ENCODE assay signal across 26 cellular contexts in genomic region chr6:31187780-31188194, GRCh38. TPM values are rescaled to one million over a fixed set of nuclear protein-coding genes. Genes with fewer than 3 reads are reported as not detected.
DNase-seq lines count a peak whose midpoint lies in the region; ATAC-seq, FAIRE-seq and TF ChIP-seq lines count a peak whose summit lies in the region.
"Had no signal": no experiment of that assay in that cellular context is flagged by ENCODE, and none has a peak within 500 bp of the region (broad histone marks: within the 10 kb centered on the region; RNA-seq: fewer than 3 reads in every experiment).

No MANE protein-coding gene starts in this region.

- H3K4me1 ChIP-seq in PC-9 (replicated peaks; ENCODE audit: insufficient read depth) (peaks cover 7% of the 10 kb centered on the region; the same call in 1 of the 2 replicates), duodenal mucosa (ENCODE audit: control insufficient read depth in 1 of 2, insufficient read depth in 2 of 2, low read length in 2 of 2) (peaks cover 3 to 10% of the 10 kb centered on the region in 2 donors), pancreas (peaks cover 13 to 30% (median 14%) of the 10 kb centered on the region in 3 donors)
- H3K4me1 ChIP-seq: parathyroid adenoma had no signal

- no peaks in the 10 kb centered on the region for H3K36me3 ChIP-seq in PC-9 (ENCODE audit: low read depth)
- no peaks in the 10 kb centered on the region for H3K36me3 ChIP-seq in duodenal mucosa (ENCODE audit: control insufficient read depth in 1 of 2, insufficient read depth in 2 of 2, low read length in 2 of 2)
- no peaks in the 10 kb centered on the region for H3K36me3 ChIP-seq in pancreas

- CTCF ChIA-PET in Calu3 (lab: Charles Lee) (interaction anchor here (0.6 to 1.5 kb wide), 8 partner anchors 13 to 263 kb away, joined by 3 to 5 read pairs (median 4); partner anchors contain the start of genes PSORS1C1 and TCF19), PC-9 (lab: Charles Lee) (interaction anchor here (1.0 kb wide), 1 partner anchor 49 kb away, joined by 4 read pairs; the partner anchor contains the start of gene PSORS1C2)

- BruUV-seq in Calu3 (replicated peaks; lab: Mats Ljungman, UMichigan) (no TSS peak), PC-9 (replicated peaks; lab: Mats Ljungman, UMichigan) (no TSS peak)

- 0 out of 2 replicates have a peak overlapping the region, but pooled peaks have one; percentile 20 for H3K4me2 ChIP-seq in PC-9

- H3K36me3 Mint-ChIP-seq in Calu3 (ENCODE audit: insufficient read depth, unreplicated experiment), result peaks cover 53% of the 10 kb centered on the region
- H3K36me3 Mint-ChIP-seq: CD8-positive, alpha-beta T cell; natural killer cell treated with Interleukin-12 subunit alpha and Interleukin-12 subunit beta and Interleukin-15 and Interleukin-18, amount 100 ng/mL, for 72 hours had no signal

- H3K9me3 ChIP-seq in PC-9 (ENCODE audit: insufficient read depth, low read depth) (no peaks in the 10 kb centered on the region), duodenal mucosa (ENCODE audit: control insufficient read depth in 1 of 2, low read length in 2 of 2) (no peaks in the 10 kb centered on the region), pancreas (no peaks in the 10 kb centered on the region)

- no peaks in the 10 kb centered on the region for H4K20me1 ChIP-seq in PC-9 (ENCODE audit: insufficient read depth)

- no peaks in the 10 kb centered on the region for H3K27me3 Mint-ChIP-seq in Calu3 (ENCODE audit: unreplicated experiment)
- H3K27me3 Mint-ChIP-seq in stimulated activated naive CD8-positive, alpha-beta T cell treated with anti-CD3 and anti-CD28 coated beads, Interleukin-15, amount 100 ng/mL, for 72 hours, result no peaks in the 10 kb centered on the region
- H3K27me3 Mint-ChIP-seq: effector memory CD8-positive, alpha-beta T cell; natural killer cell treated with Interleukin-12 subunit alpha and Interleukin-12 subunit beta and Interleukin-15 and Interleukin-18, amount 100 ng/mL, for 72 hours had no signal

- peak overlapping the region; percentile 97 for H3K27ac Mint-ChIP-seq in Calu3 (ENCODE audit: unreplicated experiment)
- H3K27ac Mint-ChIP-seq in stimulated activated naive CD8-positive, alpha-beta T cell treated with anti-CD3 and anti-CD28 coated beads, Interleukin-15, amount 100 ng/mL, for 72 hours, result no peak overlapping the region
- H3K27ac Mint-ChIP-seq: CD8-positive, alpha-beta T cell; effector memory CD8-positive, alpha-beta T cell; natural killer cell treated with Interleukin-12 subunit alpha and Interleukin-12 subunit beta and Interleukin-15 and Interleukin-18, amount 100 ng/mL, for 72 hours; T-helper 2 cell treated with Interferon-gamma antibody and Interleukin-4, amounts not matched to agents 5 μg/mL and 100 μg/mL, for 36 hours had no signal

- peaks cover 9% of the 10 kb centered on the region; the same call in 1 of the 2 replicates for H3F3A ChIP-seq in PC-9 (ENCODE audit: insufficient read depth, low read depth)

- no peak overlapping the region for H3K27ac ChIP-seq in PC-9
- H3K27ac ChIP-seq in duodenal mucosa (ENCODE audit: low read depth, low read length), result peak overlapping the region; percentile 58
- peak overlapping the region; percentile 88 to 98 (median 94) for H3K27ac ChIP-seq in pancreas
- H3K27ac ChIP-seq: parathyroid adenoma, SK-N-MC had no signal

- TF ChIP-seq CTCF in Calu3 (IDR thresholded peaks at IDR 0.05; ENCODE audit: unreplicated experiment) (no peak), PC-9 (conservative IDR thresholded peaks at IDR 0.05) (no peak), pancreas (IDR thresholded peaks at IDR 0.05) (no peak)

- FAIRE-seq in pancreas (lab: Jason Lieb, UNC), result peak; percentile 29
- FAIRE-seq: frontal cortex, keratinocyte had no signal

- WGBS in pancreas, 2 donors, result 25 to 30% methylated on average over 5 of the region's 5 CpGs

- peak; percentile 68 for DNase-seq in Calu3
- peak in 1 of 2 experiments; percentile 84 for DNase-seq in PC-9
- peak in 2 of 6 donors; percentile 57 to 64 for DNase-seq in pancreas
- no peak for DNase-seq in stimulated activated naive CD8-positive, alpha-beta T cell treated with anti-CD3 and anti-CD28 coated beads, Interleukin-15, amount 100 ng/mL, for 72 hours
- DNase-seq in cerebellum (ENCODE audit: low spot score), result no peak
- DNase-seq: activated CD4-positive, alpha-beta T cell treated with anti-CD3 and anti-CD28 coated beads, Interleukin-2, amount 50 U/mL, for 48 hours; activated CD8-positive, alpha-beta memory T cell treated with anti-CD3 and anti-CD28 coated beads, Interleukin-2, amount 50 U/mL, for 48 hours; activated effector memory CD4-positive, alpha-beta T cell treated with Interleukin-2 at 50 U/mL for 16 hours; CD8-positive, alpha-beta T cell; effector memory CD8-positive, alpha-beta T cell; KG1; NCI-H2029 treated with DMSO at 0.1 percent for 48 hours; NCI-H446; substantia nigra had no signal

- intact Hi-C loops in Calu3 (cut with micrococcal nuclease; ENCODE audit: unreplicated experiment) (no loop called here), PC-9 (cut with micrococcal nuclease; ENCODE audit: unreplicated experiment) (no loop called here), pancreas (cut with DNase I) (no loop called here)

- peak overlapping the region in 1 of 2 donors; percentile 75 for H3K9ac ChIP-seq in duodenal mucosa (ENCODE audit: low read depth in 1 of 2, low read length in 2 of 2)
- H3K9ac ChIP-seq: parathyroid adenoma had no signal

- ATAC-seq in pancreas (peak; percentile 79 to 86 (median 82)), GM21515 (IDR thresholded peaks at IDR 0.05; ENCODE audit: unreplicated experiment) (no peak), HG02678 (IDR thresholded peaks at IDR 0.05; ENCODE audit: unreplicated experiment) (no peak)
- ATAC-seq in stimulated activated naive CD8-positive, alpha-beta T cell treated with anti-CD3 and anti-CD28 coated beads, Interleukin-15, amount 100 ng/mL, for 72 hours, result no peak
- ATAC-seq: CD8-positive, alpha-beta T cell; effector memory CD8-positive, alpha-beta T cell; esophagus mucosa; natural killer cell treated with Interleukin-12 subunit alpha and Interleukin-12 subunit beta and Interleukin-15 and Interleukin-18, amount 100 ng/mL, for 72 hours; sciatic nerve had no signal

- no peaks in the 10 kb centered on the region for H3K27me3 ChIP-seq in PC-9 (ENCODE audit: insufficient read depth, low read depth)
- H3K27me3 ChIP-seq in duodenal mucosa (ENCODE audit: control insufficient read depth in 1 of 2, insufficient read depth in 2 of 2, low read length in 2 of 2), result no peaks in the 10 kb centered on the region
- H3K27me3 ChIP-seq in pancreas, result no peaks in the 10 kb centered on the region

- POLR2A ChIA-PET in PC-9 (lab: Charles Lee; ENCODE audit: unreplicated experiment), result no interaction called here

- 0 out of 2 replicates have a peak overlapping the region, but pooled peaks have one; percentile 12 for H2AFZ ChIP-seq in PC-9
- H2AFZ ChIP-seq: parathyroid adenoma had no signal

- peaks cover 21% of the 10 kb centered on the region for H3K4me1 Mint-ChIP-seq in Calu3 (ENCODE audit: low read depth, unreplicated experiment)
- H3K4me1 Mint-ChIP-seq in stimulated activated naive CD8-positive, alpha-beta T cell treated with anti-CD3 and anti-CD28 coated beads, Interleukin-15, amount 100 ng/mL, for 72 hours, result peaks cover 13% of the 10 kb centered on the region

- no peaks in the 10 kb centered on the region for H3K9me2 ChIP-seq in PC-9 (ENCODE audit: insufficient read depth)

- peak overlapping the region; percentile 91 for H3K4me3 Mint-ChIP-seq in Calu3 (ENCODE audit: low read depth, unreplicated experiment)
- H3K4me3 Mint-ChIP-seq in stimulated activated naive CD8-positive, alpha-beta T cell treated with anti-CD3 and anti-CD28 coated beads, Interleukin-15, amount 100 ng/mL, for 72 hours, result no peak overlapping the region
- H3K4me3 Mint-ChIP-seq: CD8-positive, alpha-beta T cell; effector memory CD8-positive, alpha-beta T cell; natural killer cell treated with Interleukin-12 subunit alpha and Interleukin-12 subunit beta and Interleukin-15 and Interleukin-18, amount 100 ng/mL, for 72 hours; T-helper 2 cell treated with Interferon-gamma antibody and Interleukin-4, amounts not matched to agents 5 μg/mL and 100 μg/mL, for 36 hours had no signal

- H3K9me3 Mint-ChIP-seq in Calu3 (ENCODE audit: low read depth, unreplicated experiment), result no peaks in the 10 kb centered on the region
- no peaks in the 10 kb centered on the region for H3K9me3 Mint-ChIP-seq in stimulated activated naive CD8-positive, alpha-beta T cell treated with anti-CD3 and anti-CD28 coated beads, Interleukin-15, amount 100 ng/mL, for 72 hours
- H3K9me3 Mint-ChIP-seq: CD8-positive, alpha-beta T cell; effector memory CD8-positive, alpha-beta T cell; natural killer cell treated with Interleukin-12 subunit alpha and Interleukin-12 subunit beta and Interleukin-15 and Interleukin-18, amount 100 ng/mL, for 72 hours; T-helper 2 cell treated with Interferon-gamma antibody and Interleukin-4, amounts not matched to agents 5 μg/mL and 100 μg/mL, for 36 hours had no signal

- no peaks in the 10 kb centered on the region for H3K79me2 ChIP-seq in PC-9 (ENCODE audit: low read depth)
- H3K79me2 ChIP-seq: parathyroid adenoma had no signal

- H3K4me3 ChIP-seq in PC-9, result no peak overlapping the region
- no peak overlapping the region for H3K4me3 ChIP-seq in duodenal mucosa (ENCODE audit: low read depth in 1 of 2, low read length in 2 of 2)
- no peak overlapping the region for H3K4me3 ChIP-seq in pancreas
- H3K4me3 ChIP-seq: SK-N-MC had no signal

RNA-seq across cellular contexts. Expression of gene POU5F1, which starts 17.3 kb away (rescaled TPM):
- 25.7 and 32.7 TPM in 2 replicates for total RNA-seq in Calu3 (2022)
- 1.1 and 1.4 TPM in 2 replicates for total RNA-seq in PC-9 (2021)
- 10 to 100 TPM in 1 of 6 donors, 1 to 10 TPM in 5; 1.1 to 23.6 (median 3.2) TPM for total RNA-seq in pancreas
- 10 to 100 TPM in 1 of 2 donors, 1 to 10 TPM in 1; 8.6 to 32.1 TPM for polyA plus RNA-seq in pancreas
- total RNA-seq in cerebellum, result not detected
- total RNA-seq: CD8-positive, alpha-beta T cell; frontal cortex; HT1080 had no signal

RNA-seq across cellular contexts. Expression of gene TCF19, which starts 29.4 kb away (rescaled TPM):
- total RNA-seq in Calu3 (2022) (43.2 and 49.5 TPM in 2 replicates), PC-9 (2021) (19.0 and 26.0 TPM in 2 replicates), pancreas (1 to 10 TPM in 5 of 6 donors, under 1 TPM in 1; 0.83 to 2.4 (median 1.8) TPM), cerebellum (9.1 TPM)
- 1 to 10 TPM; 1.9 to 3.4 TPM for polyA plus RNA-seq in pancreas

RNA-seq across cellular contexts. Expression of gene CCHCR1, which starts 30.2 kb away (rescaled TPM):
- 95.2 and 105 TPM in 2 replicates for total RNA-seq in Calu3 (2022)
- 60.6 and 69.0 TPM in 2 replicates for total RNA-seq in PC-9 (2021)
- total RNA-seq in pancreas, result 10 to 100 TPM in 5 of 6 donors, 1 to 10 TPM in 1; 6.7 to 19.3 (median 11.3) TPM
- 10 to 100 TPM; 22.3 to 27.0 TPM for polyA plus RNA-seq in pancreas
- total RNA-seq in cerebellum, result 11.3 TPM

RNA-seq across cellular contexts. Expression of gene PSORS1C2, which starts 48.9 kb away (rescaled TPM):
- total RNA-seq in Calu3 (2022) (not detected in 2 replicates), PC-9 (2021) (not detected in 2 replicates), pancreas (not detected), cerebellum (not detected)
- not detected for polyA plus RNA-seq in pancreas
- total RNA-seq: CD8-positive, alpha-beta T cell; frontal cortex; HT1080; natural killer cell treated with Interleukin-12 subunit alpha and Interleukin-12 subunit beta and Interleukin-15 and Interleukin-18, amount 100 ng/mL, for 72 hours; sciatic nerve had no signal
- polyA plus RNA-seq: keratinocyte had no signal

Comparison
In these comparisons a context has a peak if more than half of its experiments do, and no peak if none do; other contexts are left out.
1. ATAC-seq: peak in pancreas (4 of 4); none in stimulated activated naive CD8-positive, alpha-beta T cell treated with anti-CD3 and anti-CD28 coated beads, Interleukin-15, amount 100 ng/mL, for 72 hours (single experiment), GM21515 (single experiment) and HG02678 (single experiment).